9 cellular contexts compared by ENCODE assay signal in the genomic region with DNA sequence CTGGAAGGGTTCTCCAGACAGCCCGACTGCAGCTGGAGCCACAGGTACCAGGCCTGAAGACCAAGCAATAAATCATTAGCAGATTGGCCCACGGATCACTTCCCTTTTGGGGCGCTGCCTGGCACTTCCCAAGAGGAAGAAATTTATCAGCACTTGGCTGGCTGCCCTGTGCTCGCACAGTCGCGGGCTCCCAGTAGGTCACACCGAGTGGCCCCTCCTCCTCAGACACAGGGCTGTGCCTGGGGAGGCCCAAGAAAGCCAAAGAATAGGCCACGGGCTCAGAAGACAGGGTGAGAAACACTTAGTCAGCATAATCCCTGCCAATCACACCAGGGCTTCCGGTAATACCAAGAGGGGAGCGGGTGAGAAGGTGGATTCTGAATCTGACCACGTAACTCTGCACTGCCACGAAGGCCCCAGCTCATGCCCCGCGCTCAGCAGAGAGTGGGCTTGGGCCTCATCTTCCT.
DNase-seq lines count a peak whose midpoint lies in the region; ATAC-seq, FAIRE-seq and TF ChIP-seq lines count a peak whose summit lies in the region.
"Had no signal": no experiment of that assay in that cellular context is flagged by ENCODE, and none has a peak within 500 bp of the region (broad histone marks: within the 10 kb centered on the region; RNA-seq: fewer than 3 reads in every experiment).

No MANE protein-coding gene starts in this region.

- TF ChIP-seq CTCF in lower leg skin (IDR thresholded peaks at IDR 0.05): no peak

- peak; percentile 1 for DNase-seq in activated T-cell treated with anti-CD3 and anti-CD28 coated beads for 48 hours (ENCODE audit: low read depth)
- no peak for DNase-seq in activated T-cell treated with anti-CD3 and anti-CD28 coated beads, Interleukin-2, amount 50 U/mL, for 24 hours
- peak; percentile 2 for DNase-seq in activated naive CD8-positive, alpha-beta T cell treated with anti-CD3 and anti-CD28 coated beads, Interleukin-2, amount 50 U/mL, for 24 hours
- DNase-seq in lower leg skin (ENCODE audit: low spot score in 2 of 2): peak; percentile 34 to 90
- DNase-seq in urothelium cell line (ENCODE audit: low spot score): peak; percentile 79
- no peak for DNase-seq in hippocampal formation (lab: John Stamatoyannopoulos, UW)

- H3K4me3 ChIP-seq in lower leg skin (ENCODE audit: low read depth, poor library complexity, severe bottlenecking): no peak overlapping the region

- no peak overlapping the region for H3K4me3 Mint-ChIP-seq in activated T-cell treated with anti-CD3 and anti-CD28 coated beads, Interleukin-2, amount 50 U/mL, for 24 hours
- no peak overlapping the region for H3K4me3 Mint-ChIP-seq in activated naive CD8-positive, alpha-beta T cell treated with anti-CD3 and anti-CD28 coated beads, Interleukin-2, amount 50 U/mL, for 24 hours
- H3K4me3 Mint-ChIP-seq: T-cell had no signal

- no peak overlapping the region for H3K27ac Mint-ChIP-seq in activated T-cell treated with anti-CD3 and anti-CD28 coated beads, Interleukin-2, amount 50 U/mL, for 24 hours
- no peak overlapping the region for H3K27ac Mint-ChIP-seq in activated naive CD8-positive, alpha-beta T cell treated with anti-CD3 and anti-CD28 coated beads, Interleukin-2, amount 50 U/mL, for 24 hours
- H3K27ac Mint-ChIP-seq: T-cell had no signal

- ATAC-seq in activated naive CD8-positive, alpha-beta T cell treated with anti-CD3 and anti-CD28 coated beads, Interleukin-2, amount 50 U/mL, for 24 hours: peak; percentile 65
- no peak for ATAC-seq in HG03565 (IDR thresholded peaks at IDR 0.05; ENCODE audit: unreplicated experiment)
- ATAC-seq in HG02588 (IDR thresholded peaks at IDR 0.05; ENCODE audit: unreplicated experiment): no peak
- ATAC-seq: T-cell had no signal

- WGBS in lower leg skin, 2 donors: 5 to 21% methylated on average over 14 of the region's 14 CpGs

- peaks cover 21% of the 10 kb centered on the region for H3K27me3 Mint-ChIP-seq in activated T-cell treated with anti-CD3 and anti-CD28 coated beads, Interleukin-2, amount 50 U/mL, for 24 hours
- peaks cover 4% of the 10 kb centered on the region for H3K27me3 Mint-ChIP-seq in activated naive CD8-positive, alpha-beta T cell treated with anti-CD3 and anti-CD28 coated beads, Interleukin-2, amount 50 U/mL, for 24 hours

- intact Hi-C loops in lower leg skin (cut with DNase I; ENCODE audit: low total_unique reads): no loop called here

- FAIRE-seq in urothelium cell line (lab: Jason Lieb, UNC): no peak

- no peaks in the 10 kb centered on the region for H3K9me3 Mint-ChIP-seq in activated T-cell treated with anti-CD3 and anti-CD28 coated beads, Interleukin-2, amount 50 U/mL, for 24 hours
- H3K9me3 Mint-ChIP-seq in activated naive CD8-positive, alpha-beta T cell treated with anti-CD3 and anti-CD28 coated beads, Interleukin-2, amount 50 U/mL, for 24 hours: peaks cover 3% of the 10 kb centered on the region

- TF ChIP-seq POLR2A in lower leg skin (IDR thresholded peaks at IDR 0.05): no peak

- H3K36me3 Mint-ChIP-seq in activated T-cell treated with anti-CD3 and anti-CD28 coated beads, Interleukin-2, amount 50 U/mL, for 24 hours (ENCODE audit: low read depth): no peaks in the 10 kb centered on the region
- no peaks in the 10 kb centered on the region for H3K36me3 Mint-ChIP-seq in activated naive CD8-positive, alpha-beta T cell treated with anti-CD3 and anti-CD28 coated beads, Interleukin-2, amount 50 U/mL, for 24 hours (ENCODE audit: low read depth)
- H3K36me3 Mint-ChIP-seq: T-cell had no signal

- no peaks in the 10 kb centered on the region for H3K4me1 Mint-ChIP-seq in activated T-cell treated with anti-CD3 and anti-CD28 coated beads, Interleukin-2, amount 50 U/mL, for 24 hours (ENCODE audit: low read depth)
- no peaks in the 10 kb centered on the region for H3K4me1 Mint-ChIP-seq in activated naive CD8-positive, alpha-beta T cell treated with anti-CD3 and anti-CD28 coated beads, Interleukin-2, amount 50 U/mL, for 24 hours
- H3K4me1 Mint-ChIP-seq: T-cell had no signal

Comparison
In these comparisons a context has a peak if more than half of its experiments do, and no peak if none do; other contexts are left out.
1. DNase-seq: peak in activated T-cell treated with anti-CD3 and anti-CD28 coated beads for 48 hours (single experiment), activated naive CD8-positive, alpha-beta T cell treated with anti-CD3 and anti-CD28 coated beads, Interleukin-2, amount 50 U/mL, for 24 hours (single experiment), lower leg skin (2 of 2) and urothelium cell line (single experiment); none in activated T-cell treated with anti-CD3 and anti-CD28 coated beads, Interleukin-2, amount 50 U/mL, for 24 hours (single experiment) and hippocampal formation (0 of 2).